1 cellular context compared by ENCODE assay signal in genomic region chr20:53581444-53582311, GRCh38.
TF ChIP-seq lines count a peak whose summit lies in the region.

No MANE protein-coding gene starts in this region.

TF ChIP-seq in HepG2, 621 proteins besides CTCF, POLR2A, EP300 and RAD21 (continued from another document):
- no peak for TF ChIP-seq ZNF329 (CRISPR knock-in tag; IDR thresholded peaks at IDR 0.05; ENCODE audit: low read depth)
- TF ChIP-seq, protein P1, sequence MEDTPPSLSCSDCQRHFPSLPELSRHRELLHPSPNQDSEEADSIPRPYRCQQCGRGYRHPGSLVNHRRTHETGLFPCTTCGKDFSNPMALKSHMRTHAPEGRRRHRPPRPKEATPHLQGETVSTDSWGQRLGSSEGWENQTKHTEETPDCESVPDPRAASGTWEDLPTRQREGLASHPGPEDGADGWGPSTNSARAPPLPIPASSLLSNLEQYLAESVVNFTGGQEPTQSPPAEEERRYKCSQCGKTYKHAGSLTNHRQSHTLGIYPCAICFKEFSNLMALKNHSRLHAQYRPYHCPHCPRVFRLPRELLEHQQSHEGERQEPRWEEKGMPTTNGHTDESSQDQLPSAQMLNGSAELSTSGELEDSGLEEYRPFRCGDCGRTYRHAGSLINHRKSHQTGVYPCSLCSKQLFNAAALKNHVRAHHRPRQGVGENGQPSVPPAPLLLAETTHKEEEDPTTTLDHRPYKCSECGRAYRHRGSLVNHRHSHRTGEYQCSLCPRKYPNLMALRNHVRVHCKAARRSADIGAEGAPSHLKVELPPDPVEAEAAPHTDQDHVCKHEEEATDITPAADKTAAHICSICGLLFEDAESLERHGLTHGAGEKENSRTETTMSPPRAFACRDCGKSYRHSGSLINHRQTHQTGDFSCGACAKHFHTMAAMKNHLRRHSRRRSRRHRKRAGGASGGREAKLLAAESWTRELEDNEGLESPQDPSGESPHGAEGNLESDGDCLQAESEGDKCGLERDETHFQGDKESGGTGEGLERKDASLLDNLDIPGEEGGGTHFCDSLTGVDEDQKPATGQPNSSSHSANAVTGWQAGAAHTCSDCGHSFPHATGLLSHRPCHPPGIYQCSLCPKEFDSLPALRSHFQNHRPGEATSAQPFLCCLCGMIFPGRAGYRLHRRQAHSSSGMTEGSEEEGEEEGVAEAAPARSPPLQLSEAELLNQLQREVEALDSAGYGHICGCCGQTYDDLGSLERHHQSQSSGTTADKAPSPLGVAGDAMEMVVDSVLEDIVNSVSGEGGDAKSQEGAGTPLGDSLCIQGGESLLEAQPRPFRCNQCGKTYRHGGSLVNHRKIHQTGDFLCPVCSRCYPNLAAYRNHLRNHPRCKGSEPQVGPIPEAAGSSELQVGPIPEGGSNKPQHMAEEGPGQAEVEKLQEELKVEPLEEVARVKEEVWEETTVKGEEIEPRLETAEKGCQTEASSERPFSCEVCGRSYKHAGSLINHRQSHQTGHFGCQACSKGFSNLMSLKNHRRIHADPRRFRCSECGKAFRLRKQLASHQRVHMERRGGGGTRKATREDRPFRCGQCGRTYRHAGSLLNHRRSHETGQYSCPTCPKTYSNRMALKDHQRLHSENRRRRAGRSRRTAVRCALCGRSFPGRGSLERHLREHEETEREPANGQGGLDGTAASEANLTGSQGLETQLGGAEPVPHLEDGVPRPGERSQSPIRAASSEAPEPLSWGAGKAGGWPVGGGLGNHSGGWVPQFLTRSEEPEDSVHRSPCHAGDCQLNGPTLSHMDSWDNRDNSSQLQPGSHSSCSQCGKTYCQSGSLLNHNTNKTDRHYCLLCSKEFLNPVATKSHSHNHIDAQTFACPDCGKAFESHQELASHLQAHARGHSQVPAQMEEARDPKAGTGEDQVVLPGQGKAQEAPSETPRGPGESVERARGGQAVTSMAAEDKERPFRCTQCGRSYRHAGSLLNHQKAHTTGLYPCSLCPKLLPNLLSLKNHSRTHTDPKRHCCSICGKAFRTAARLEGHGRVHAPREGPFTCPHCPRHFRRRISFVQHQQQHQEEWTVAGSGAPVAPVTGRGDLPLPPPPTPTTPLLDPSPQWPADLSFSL (CRISPR knock-in tag; IDR thresholded peaks at IDR 0.05): no peak
- TF ChIP-seq KDM5A (IDR thresholded peaks at IDR 0.05; ENCODE audit: borderline replicate concordance, low read length): no peak
- TF ChIP-seq MED8 (CRISPR knock-in tag; IDR thresholded peaks at IDR 0.05; ENCODE audit: insufficient replicate concordance): no peak
- no peak for TF ChIP-seq ZNF121 (CRISPR knock-in tag; IDR thresholded peaks at IDR 0.05)
- TF ChIP-seq HHEX (CRISPR knock-in tag; IDR thresholded peaks at IDR 0.05): 0 out of 2 replicates have a peak, but pooled peaks have one; percentile 2
- TF ChIP-seq AKAP8 (CRISPR knock-in tag; IDR thresholded peaks at IDR 0.05): 0 out of 2 replicates have a peak, but pooled peaks have one; percentile 13
- peak; percentile 42 for TF ChIP-seq PRPF4 (IDR thresholded peaks at IDR 0.05; ENCODE audit: low read depth, low read length, poor library complexity, severe bottlenecking)
- 0 out of 2 replicates have a peak, but pooled peaks have one; percentile 19 for TF ChIP-seq SALL1 (CRISPR knock-in tag; IDR thresholded peaks at IDR 0.05)
- TF ChIP-seq, protein P2, sequence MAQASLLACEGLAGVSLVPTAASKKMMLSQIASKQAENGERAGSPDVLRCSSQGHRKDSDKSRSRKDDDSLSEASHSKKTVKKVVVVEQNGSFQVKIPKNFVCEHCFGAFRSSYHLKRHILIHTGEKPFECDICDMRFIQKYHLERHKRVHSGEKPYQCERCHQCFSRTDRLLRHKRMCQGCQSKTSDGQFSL (CRISPR knock-in tag; IDR thresholded peaks at IDR 0.05): no peak
- TF ChIP-seq MBNL3 (CRISPR knock-in tag; conservative IDR thresholded peaks at IDR 0.05): no peak
- no peak for TF ChIP-seq RARG (CRISPR knock-in tag; IDR thresholded peaks at IDR 0.05; ENCODE audit: low read depth)
- TF ChIP-seq CCAR2 (optimal IDR thresholded peaks at IDR 0.05; ENCODE audit: low read depth, low read length): no peak
- TF ChIP-seq AGO2 (optimal IDR thresholded peaks at IDR 0.05; ENCODE audit: low read depth, low read length): peak; percentile 92
